Comparison of ENCODE assay signal across 1 cellular context in the genomic region with DNA sequence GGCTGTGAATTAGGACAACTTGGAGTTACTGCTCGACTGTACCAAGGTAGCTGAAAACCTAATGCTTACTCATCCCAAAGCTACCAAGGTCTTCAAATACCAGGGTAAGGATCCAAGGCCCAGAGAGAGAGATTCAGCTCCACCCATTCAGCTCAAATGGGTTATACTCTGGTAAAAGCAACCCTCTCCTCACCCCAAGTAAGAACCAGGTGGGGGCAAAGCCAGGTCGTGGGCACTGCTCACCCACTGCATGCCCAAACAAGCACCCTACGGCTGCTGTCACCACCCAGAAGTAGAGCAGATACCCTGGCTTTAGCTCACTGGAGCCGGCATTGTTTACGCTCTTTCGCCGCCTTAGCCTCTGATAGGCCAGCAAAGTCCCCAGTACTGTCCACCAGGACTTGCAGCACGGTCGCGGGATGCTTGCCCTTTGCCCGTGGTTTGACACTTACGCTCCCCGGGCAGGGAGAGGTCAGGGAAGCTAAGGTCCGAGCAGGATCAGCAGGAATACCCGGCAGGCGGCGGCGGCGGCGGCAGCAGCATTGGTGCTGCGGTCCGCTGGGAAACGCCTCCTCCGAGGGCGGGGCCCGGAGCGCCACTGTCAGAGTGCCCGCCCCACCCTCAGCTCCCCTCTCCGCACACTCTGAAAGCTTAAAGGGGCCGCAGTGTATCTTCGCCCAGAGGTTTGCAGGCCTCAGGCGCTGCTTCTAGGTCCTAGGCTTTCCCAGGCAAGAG.
A peak's percentile ranks its signal among the peaks of the same experiment; 100 is the strongest.
TF ChIP-seq lines count a peak whose summit lies in the region.

No MANE protein-coding gene starts in this region.

TF ChIP-seq in HepG2, 621 proteins besides CTCF, POLR2A, EP300 and RAD21 (continued from another document and continues in another):
- TF ChIP-seq, protein P1, sequence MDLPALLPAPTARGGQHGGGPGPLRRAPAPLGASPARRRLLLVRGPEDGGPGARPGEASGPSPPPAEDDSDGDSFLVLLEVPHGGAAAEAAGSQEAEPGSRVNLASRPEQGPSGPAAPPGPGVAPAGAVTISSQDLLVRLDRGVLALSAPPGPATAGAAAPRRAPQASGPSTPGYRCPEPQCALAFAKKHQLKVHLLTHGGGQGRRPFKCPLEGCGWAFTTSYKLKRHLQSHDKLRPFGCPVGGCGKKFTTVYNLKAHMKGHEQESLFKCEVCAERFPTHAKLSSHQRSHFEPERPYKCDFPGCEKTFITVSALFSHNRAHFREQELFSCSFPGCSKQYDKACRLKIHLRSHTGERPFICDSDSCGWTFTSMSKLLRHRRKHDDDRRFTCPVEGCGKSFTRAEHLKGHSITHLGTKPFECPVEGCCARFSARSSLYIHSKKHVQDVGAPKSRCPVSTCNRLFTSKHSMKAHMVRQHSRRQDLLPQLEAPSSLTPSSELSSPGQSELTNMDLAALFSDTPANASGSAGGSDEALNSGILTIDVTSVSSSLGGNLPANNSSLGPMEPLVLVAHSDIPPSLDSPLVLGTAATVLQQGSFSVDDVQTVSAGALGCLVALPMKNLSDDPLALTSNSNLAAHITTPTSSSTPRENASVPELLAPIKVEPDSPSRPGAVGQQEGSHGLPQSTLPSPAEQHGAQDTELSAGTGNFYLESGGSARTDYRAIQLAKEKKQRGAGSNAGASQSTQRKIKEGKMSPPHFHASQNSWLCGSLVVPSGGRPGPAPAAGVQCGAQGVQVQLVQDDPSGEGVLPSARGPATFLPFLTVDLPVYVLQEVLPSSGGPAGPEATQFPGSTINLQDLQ (CRISPR knock-in tag; IDR thresholded peaks at IDR 0.05) = no peak
- TF ChIP-seq NCOA1 (CRISPR knock-in tag; IDR thresholded peaks at IDR 0.05) (no peak), MTA3 (CRISPR knock-in tag; IDR thresholded peaks at IDR 0.05) (no peak), MEIS1 (CRISPR knock-in tag; IDR thresholded peaks at IDR 0.05; ENCODE audit: borderline replicate concordance) (no peak; the same call in 1 of the 2 replicates), MBD4 (IDR thresholded peaks at IDR 0.05; ENCODE audit: borderline replicate concordance, low read length) (no peak), PITX1 (CRISPR knock-in tag; IDR thresholded peaks at IDR 0.05) (no peak), ZNF33B (CRISPR knock-in tag; IDR thresholded peaks at IDR 0.05) (no peak), GTF3A (CRISPR knock-in tag; conservative IDR thresholded peaks at IDR 0.05) (no peak), NFATC3 (CRISPR knock-in tag; IDR thresholded peaks at IDR 0.05) (no peak), FOSL2 (CRISPR knock-in tag; IDR thresholded peaks at IDR 0.05) (peak; percentile 19; the same call in 1 of the 2 replicates), MIER3 (CRISPR knock-in tag; IDR thresholded peaks at IDR 0.05; ENCODE audit: borderline replicate concordance) (peak; percentile 67; the same call in 1 of the 2 replicates), PCBP2 (optimal IDR thresholded peaks at IDR 0.05; ENCODE audit: low read depth, low read length, poor library complexity, severe bottlenecking) (no peak), ZNF577 (CRISPR knock-in tag; IDR thresholded peaks at IDR 0.05; ENCODE audit: borderline replicate concordance, low read depth) (no peak), CBX2 (IDR thresholded peaks at IDR 0.05; ENCODE audit: low read depth, low read length) (no peak), CBX2 (CRISPR knock-in tag; IDR thresholded peaks at IDR 0.05; ENCODE audit: low read depth) (no peak), ZNF235 (CRISPR knock-in tag; IDR thresholded peaks at IDR 0.05; ENCODE audit: borderline replicate concordance) (no peak), ZNF20 (CRISPR knock-in tag; IDR thresholded peaks at IDR 0.05) (no peak), ARNT2 (CRISPR knock-in tag; IDR thresholded peaks at IDR 0.05; ENCODE audit: low read depth) (no peak; the same call in 1 of the 2 replicates), BRCA1 (CRISPR knock-in tag; IDR thresholded peaks at IDR 0.05) (no peak), KLF13 (CRISPR knock-in tag; IDR thresholded peaks at IDR 0.05) (no peak), BRD4 (CRISPR knock-in tag; IDR thresholded peaks at IDR 0.05) (no peak), PCBP1 (IDR thresholded peaks at IDR 0.05; ENCODE audit: borderline replicate concordance, low read depth, low read length) (no peak), MLLT10 (CRISPR knock-in tag; IDR thresholded peaks at IDR 0.05) (no peak), ZNF441 (CRISPR knock-in tag; IDR thresholded peaks at IDR 0.05; ENCODE audit: borderline replicate concordance) (0 out of 2 replicates have a peak, but pooled peaks have one; percentile 27), RNF2 (conservative IDR thresholded peaks at IDR 0.05; ENCODE audit: low read depth) (no peak), HMG20A (CRISPR knock-in tag; IDR thresholded peaks at IDR 0.05; ENCODE audit: borderline replicate concordance) (peak; percentile 20; the same call in 1 of the 2 replicates), TSC22D2 (CRISPR knock-in tag; IDR thresholded peaks at IDR 0.05; ENCODE audit: borderline replicate concordance) (no peak)
- TF ChIP-seq, protein P2, sequence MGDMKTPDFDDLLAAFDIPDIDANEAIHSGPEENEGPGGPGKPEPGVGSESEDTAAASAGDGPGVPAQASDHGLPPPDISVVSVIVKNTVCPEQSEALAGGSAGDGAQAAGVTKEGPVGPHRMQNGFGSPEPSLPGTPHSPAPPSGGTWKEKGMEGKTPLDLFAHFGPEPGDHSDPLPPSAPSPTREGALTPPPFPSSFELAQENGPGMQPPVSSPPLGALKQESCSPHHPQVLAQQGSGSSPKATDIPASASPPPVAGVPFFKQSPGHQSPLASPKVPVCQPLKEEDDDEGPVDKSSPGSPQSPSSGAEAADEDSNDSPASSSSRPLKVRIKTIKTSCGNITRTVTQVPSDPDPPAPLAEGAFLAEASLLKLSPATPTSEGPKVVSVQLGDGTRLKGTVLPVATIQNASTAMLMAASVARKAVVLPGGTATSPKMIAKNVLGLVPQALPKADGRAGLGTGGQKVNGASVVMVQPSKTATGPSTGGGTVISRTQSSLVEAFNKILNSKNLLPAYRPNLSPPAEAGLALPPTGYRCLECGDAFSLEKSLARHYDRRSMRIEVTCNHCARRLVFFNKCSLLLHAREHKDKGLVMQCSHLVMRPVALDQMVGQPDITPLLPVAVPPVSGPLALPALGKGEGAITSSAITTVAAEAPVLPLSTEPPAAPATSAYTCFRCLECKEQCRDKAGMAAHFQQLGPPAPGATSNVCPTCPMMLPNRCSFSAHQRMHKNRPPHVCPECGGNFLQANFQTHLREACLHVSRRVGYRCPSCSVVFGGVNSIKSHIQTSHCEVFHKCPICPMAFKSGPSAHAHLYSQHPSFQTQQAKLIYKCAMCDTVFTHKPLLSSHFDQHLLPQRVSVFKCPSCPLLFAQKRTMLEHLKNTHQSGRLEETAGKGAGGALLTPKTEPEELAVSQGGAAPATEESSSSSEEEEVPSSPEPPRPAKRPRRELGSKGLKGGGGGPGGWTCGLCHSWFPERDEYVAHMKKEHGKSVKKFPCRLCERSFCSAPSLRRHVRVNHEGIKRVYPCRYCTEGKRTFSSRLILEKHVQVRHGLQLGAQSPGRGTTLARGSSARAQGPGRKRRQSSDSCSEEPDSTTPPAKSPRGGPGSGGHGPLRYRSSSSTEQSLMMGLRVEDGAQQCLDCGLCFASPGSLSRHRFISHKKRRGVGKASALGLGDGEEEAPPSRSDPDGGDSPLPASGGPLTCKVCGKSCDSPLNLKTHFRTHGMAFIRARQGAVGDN (CRISPR knock-in tag; IDR thresholded peaks at IDR 0.05) = peak; percentile 94
- TF ChIP-seq, protein P3, sequence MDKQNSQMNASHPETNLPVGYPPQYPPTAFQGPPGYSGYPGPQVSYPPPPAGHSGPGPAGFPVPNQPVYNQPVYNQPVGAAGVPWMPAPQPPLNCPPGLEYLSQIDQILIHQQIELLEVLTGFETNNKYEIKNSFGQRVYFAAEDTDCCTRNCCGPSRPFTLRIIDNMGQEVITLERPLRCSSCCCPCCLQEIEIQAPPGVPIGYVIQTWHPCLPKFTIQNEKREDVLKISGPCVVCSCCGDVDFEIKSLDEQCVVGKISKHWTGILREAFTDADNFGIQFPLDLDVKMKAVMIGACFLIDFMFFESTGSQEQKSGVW (CRISPR knock-in tag; IDR thresholded peaks at IDR 0.05; ENCODE audit: borderline replicate concordance) = no peak
- TF ChIP-seq, protein P4, sequence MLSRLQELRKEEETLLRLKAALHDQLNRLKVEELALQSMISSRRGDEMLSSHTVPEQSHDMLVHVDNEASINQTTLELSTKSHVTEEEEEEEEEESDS (CRISPR knock-in tag; IDR thresholded peaks at IDR 0.05; ENCODE audit: borderline replicate concordance) = no peak
- TF ChIP-seq, protein P5, sequence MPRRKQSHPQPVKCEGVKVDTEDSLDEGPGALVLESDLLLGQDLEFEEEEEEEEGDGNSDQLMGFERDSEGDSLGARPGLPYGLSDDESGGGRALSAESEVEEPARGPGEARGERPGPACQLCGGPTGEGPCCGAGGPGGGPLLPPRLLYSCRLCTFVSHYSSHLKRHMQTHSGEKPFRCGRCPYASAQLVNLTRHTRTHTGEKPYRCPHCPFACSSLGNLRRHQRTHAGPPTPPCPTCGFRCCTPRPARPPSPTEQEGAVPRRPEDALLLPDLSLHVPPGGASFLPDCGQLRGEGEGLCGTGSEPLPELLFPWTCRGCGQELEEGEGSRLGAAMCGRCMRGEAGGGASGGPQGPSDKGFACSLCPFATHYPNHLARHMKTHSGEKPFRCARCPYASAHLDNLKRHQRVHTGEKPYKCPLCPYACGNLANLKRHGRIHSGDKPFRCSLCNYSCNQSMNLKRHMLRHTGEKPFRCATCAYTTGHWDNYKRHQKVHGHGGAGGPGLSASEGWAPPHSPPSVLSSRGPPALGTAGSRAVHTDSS (CRISPR knock-in tag; conservative IDR thresholded peaks at IDR 0.05) = no peak
- TF ChIP-seq, protein P6, sequence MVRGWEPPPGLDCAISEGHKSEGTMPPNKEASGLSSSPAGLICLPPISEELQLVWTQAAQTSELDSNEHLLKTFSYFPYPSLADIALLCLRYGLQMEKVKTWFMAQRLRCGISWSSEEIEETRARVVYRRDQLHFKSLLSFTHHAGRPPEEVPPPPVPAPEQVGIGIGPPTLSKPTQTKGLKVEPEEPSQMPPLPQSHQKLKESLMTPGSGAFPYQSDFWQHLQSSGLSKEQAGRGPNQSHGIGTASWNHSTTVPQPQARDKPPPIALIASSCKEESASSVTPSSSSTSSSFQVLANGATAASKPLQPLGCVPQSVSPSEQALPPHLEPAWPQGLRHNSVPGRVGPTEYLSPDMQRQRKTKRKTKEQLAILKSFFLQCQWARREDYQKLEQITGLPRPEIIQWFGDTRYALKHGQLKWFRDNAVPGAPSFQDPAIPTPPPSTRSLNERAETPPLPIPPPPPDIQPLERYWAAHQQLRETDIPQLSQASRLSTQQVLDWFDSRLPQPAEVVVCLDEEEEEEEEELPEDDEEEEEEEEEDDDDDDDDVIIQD (CRISPR knock-in tag; IDR thresholded peaks at IDR 0.05; ENCODE audit: low read depth) = peak; percentile 71; the same call in 1 of the 2 replicates
- TF ChIP-seq, protein P7, sequence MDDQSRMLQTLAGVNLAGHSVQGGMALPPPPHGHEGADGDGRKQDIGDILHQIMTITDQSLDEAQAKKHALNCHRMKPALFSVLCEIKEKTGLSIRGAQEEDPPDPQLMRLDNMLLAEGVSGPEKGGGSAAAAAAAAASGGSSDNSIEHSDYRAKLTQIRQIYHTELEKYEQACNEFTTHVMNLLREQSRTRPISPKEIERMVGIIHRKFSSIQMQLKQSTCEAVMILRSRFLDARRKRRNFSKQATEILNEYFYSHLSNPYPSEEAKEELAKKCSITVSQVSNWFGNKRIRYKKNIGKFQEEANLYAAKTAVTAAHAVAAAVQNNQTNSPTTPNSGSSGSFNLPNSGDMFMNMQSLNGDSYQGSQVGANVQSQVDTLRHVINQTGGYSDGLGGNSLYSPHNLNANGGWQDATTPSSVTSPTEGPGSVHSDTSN (CRISPR knock-in tag; IDR thresholded peaks at IDR 0.05; ENCODE audit: borderline replicate concordance) = no peak
- TF ChIP-seq, protein P8, sequence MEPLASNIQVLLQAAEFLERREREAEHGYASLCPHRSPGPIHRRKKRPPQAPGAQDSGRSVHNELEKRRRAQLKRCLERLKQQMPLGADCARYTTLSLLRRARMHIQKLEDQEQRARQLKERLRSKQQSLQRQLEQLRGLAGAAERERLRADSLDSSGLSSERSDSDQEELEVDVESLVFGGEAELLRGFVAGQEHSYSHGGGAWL (CRISPR knock-in tag; IDR thresholded peaks at IDR 0.05) = peak; percentile 46; the same call in 1 of the 2 replicates
- TF ChIP-seq, protein P9, sequence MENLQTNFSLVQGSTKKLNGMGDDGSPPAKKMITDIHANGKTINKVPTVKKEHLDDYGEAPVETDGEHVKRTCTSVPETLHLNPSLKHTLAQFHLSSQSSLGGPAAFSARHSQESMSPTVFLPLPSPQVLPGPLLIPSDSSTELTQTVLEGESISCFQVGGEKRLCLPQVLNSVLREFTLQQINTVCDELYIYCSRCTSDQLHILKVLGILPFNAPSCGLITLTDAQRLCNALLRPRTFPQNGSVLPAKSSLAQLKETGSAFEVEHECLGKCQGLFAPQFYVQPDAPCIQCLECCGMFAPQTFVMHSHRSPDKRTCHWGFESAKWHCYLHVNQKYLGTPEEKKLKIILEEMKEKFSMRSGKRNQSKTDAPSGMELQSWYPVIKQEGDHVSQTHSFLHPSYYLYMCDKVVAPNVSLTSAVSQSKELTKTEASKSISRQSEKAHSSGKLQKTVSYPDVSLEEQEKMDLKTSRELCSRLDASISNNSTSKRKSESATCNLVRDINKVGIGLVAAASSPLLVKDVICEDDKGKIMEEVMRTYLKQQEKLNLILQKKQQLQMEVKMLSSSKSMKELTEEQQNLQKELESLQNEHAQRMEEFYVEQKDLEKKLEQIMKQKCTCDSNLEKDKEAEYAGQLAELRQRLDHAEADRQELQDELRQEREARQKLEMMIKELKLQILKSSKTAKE (CRISPR knock-in tag; IDR thresholded peaks at IDR 0.05; ENCODE audit: borderline replicate concordance) = no peak
- TF ChIP-seq, protein P10, sequence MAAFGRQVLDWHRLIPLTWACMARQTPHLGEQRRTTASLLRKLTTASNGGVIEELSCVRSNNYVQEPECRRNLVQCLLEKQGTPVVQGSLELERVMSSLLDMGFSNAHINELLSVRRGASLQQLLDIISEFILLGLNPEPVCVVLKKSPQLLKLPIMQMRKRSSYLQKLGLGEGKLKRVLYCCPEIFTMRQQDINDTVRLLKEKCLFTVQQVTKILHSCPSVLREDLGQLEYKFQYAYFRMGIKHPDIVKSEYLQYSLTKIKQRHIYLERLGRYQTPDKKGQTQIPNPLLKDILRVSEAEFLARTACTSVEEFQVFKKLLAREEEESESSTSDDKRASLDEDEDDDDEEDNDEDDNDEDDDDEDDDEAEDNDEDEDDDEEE (CRISPR knock-in tag; IDR thresholded peaks at IDR 0.05) = no peak
- TF ChIP-seq, protein P11, sequence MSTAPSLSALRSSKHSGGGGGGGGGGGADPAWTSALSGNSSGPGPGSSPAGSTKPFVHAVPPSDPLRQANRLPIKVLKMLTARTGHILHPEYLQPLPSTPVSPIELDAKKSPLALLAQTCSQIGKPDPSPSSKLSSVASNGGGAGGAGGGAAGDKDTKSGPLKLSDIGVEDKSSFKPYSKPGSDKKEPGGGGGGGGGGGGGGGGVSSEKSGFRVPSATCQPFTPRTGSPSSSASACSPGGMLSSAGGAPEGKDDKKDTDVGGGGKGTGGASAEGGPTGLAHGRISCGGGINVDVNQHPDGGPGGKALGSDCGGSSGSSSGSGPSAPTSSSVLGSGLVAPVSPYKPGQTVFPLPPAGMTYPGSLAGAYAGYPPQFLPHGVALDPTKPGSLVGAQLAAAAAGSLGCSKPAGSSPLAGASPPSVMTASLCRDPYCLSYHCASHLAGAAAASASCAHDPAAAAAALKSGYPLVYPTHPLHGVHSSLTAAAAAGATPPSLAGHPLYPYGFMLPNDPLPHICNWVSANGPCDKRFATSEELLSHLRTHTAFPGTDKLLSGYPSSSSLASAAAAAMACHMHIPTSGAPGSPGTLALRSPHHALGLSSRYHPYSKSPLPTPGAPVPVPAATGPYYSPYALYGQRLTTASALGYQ (CRISPR knock-in tag; IDR thresholded peaks at IDR 0.05) = no peak
